In genomic region chr18:79367989-79368388, GRCh38 we compare ENCODE assay signal across 26 cellular contexts. TPM values are rescaled to one million over a fixed set of nuclear protein-coding genes. Genes with fewer than 3 reads are reported as not detected.
DNase-seq lines count a peak whose midpoint lies in the region; ATAC-seq and FAIRE-seq lines count a peak whose summit lies in the region.
"Had no signal": no experiment of that assay in that cellular context is flagged by ENCODE, and none has a peak within 500 bp of the region (broad histone marks: within the 10 kb centered on the region; RNA-seq: fewer than 3 reads in every experiment).

No MANE protein-coding gene starts in this region.

- DNase-seq in DMS79 (lab: John Stamatoyannopoulos, UW) (peak; percentile 13), SJCRH30 (peak; percentile 71 to 74), dermis blood vessel endothelial cell (peak; percentile 18), myocyte (ENCODE audit: low read depth) (peak; percentile 28), GM19239 (ENCODE audit: insufficient read length, low spot score) (no peak), medulla oblongata (ENCODE audit: extremely low spot score) (no peak)
- DNase-seq: activated effector memory CD4-positive, alpha-beta T cell treated with Interleukin-2 at 50 U/mL for 16 hours; colonic mucosa; effector memory CD8-positive, alpha-beta T cell; EL; foreskin melanocyte; MM.1S; NCI-H1417 treated with DMSO at 0.1 percent for 48 hours; NCI-H2081; NCI-H748 treated with DMSO at 0.1 percent for 48 hours; right lobe of liver; stimulated activated CD4-positive, alpha-beta T cell treated with anti-CD3 and anti-CD28 coated beads, Interleukin-4, amount 100 ng/mL, for 24 hours had no signal

- H3K27ac ChIP-seq in SJCRH30, result no peak overlapping the region
- H3K27ac ChIP-seq: breast epithelium, colonic mucosa, right lobe of liver, SJSA1 had no signal

- no peaks in the 10 kb centered on the region for H3K9me3 ChIP-seq in SJCRH30 (replicated peaks)
- H3K9me3 ChIP-seq: breast epithelium, colonic mucosa, right lobe of liver, SJSA1 had no signal

- ATAC-seq in HG03025 (IDR thresholded peaks at IDR 0.05; ENCODE audit: low FRiP score, unreplicated experiment) (no peak), HG03139 (IDR thresholded peaks at IDR 0.05; ENCODE audit: unreplicated experiment) (no peak)
- ATAC-seq: activated CD4-positive, CD25-positive, alpha-beta regulatory T cell treated with anti-CD3 and anti-CD28 coated beads, Interleukin-2, amount 50 U/mL, for 24 hours; stimulated activated memory B cell treated with anti-CD40 and anti-IgM and Interleukin-4, amounts not matched to agents 10 μg/mL and 1 μg/mL and 100 μg/mL, for 72 hours had no signal

- H3K4me1 ChIP-seq in SJCRH30, result peaks cover 2% of the 10 kb centered on the region
- H3K4me1 ChIP-seq: breast epithelium, colonic mucosa, right lobe of liver had no signal

- no peaks in the 10 kb centered on the region for H3K27me3 ChIP-seq in SJCRH30
- H3K27me3 ChIP-seq: breast epithelium, colonic mucosa, right lobe of liver, SJSA1 had no signal

- no peaks in the 10 kb centered on the region for H3K36me3 ChIP-seq in SJCRH30
- H3K36me3 ChIP-seq: breast epithelium, colonic mucosa, right lobe of liver, SJSA1 had no signal

- no peak for FAIRE-seq in GM19239 (lab: Jason Lieb, UNC)
- FAIRE-seq: TTC549, urothelium cell line had no signal

- no peak overlapping the region for H3K4me3 ChIP-seq in SJCRH30
- H3K4me3 ChIP-seq: breast epithelium, colonic mucosa, right lobe of liver, SJSA1 had no signal

RNA-seq across cellular contexts. Expression of gene NFATC1, which starts 27.7 kb away (rescaled TPM):
- total RNA-seq in SJCRH30 (2014; rRNA removed; shearing (Covaris generic)), result 4.9 and 5.7 TPM in 2 replicates
- total RNA-seq in dermis blood vessel endothelial cell (17.0 and 19.3 TPM in 2 replicates), myocyte (4.4 and 8.7 TPM in 2 replicates)
- polyA plus RNA-seq in myocyte (2012), result 14.0 TPM
- total RNA-seq: RPMI7951 had no signal

Comparison
In these comparisons a context has a peak if more than half of its experiments do, and no peak if none do; other contexts are left out.
1. DNase-seq: peak in DMS79 (single experiment), SJCRH30 (2 of 2), dermis blood vessel endothelial cell (single experiment) and myocyte (single experiment); none in GM19239 (single experiment) and medulla oblongata (single experiment).